Comparison of ENCODE assay signal across 1 cellular context in the genomic region with DNA sequence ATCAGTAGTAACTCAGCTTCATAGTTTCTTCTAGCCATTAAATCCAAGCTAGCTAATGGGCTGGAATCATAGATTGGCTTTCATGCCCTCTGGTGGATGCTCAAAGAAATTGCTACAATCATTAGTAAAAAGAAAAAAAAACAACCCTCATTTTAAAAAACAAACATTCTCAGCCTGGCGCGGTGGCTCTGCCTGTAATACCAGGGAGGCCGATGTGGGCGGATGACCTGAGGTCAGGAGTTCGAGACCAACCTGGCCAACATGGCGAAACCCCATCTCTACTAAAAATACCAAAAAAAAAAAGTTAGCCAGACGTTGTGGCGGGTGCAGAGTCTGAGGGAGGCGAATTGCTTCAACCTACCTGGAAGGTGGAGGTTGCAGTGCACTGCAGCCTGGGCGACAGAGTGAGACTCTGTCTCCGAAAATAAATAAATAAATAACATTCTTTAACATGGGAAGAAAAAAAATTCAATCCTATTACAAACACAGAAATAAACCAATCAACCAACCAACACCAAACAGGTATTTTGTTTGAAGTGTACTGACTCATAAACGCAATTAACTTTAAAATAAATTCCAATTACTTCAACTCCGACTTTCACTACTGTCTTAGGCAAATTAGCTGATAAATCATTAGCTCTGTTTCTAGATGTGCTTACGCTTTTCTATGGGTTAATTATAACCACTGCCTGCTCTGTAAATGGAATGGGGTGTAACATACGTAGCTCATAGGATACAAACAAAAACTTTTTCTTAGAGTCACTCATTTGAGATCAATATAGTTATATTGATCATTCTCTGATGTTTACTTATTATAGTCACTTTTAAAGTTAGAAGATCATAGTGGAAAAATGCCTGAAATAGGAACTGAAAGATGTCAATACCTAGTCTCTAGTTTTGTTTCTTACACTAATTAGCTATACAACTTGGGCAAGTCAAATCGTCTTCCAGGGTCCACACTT.
TF ChIP-seq lines count a peak whose summit lies in the region.

No MANE protein-coding gene starts in this region.

TF ChIP-seq in HepG2, 621 proteins besides CTCF, POLR2A, EP300 and RAD21 (continued from another document and continues in another):
- TF ChIP-seq HOMEZ (CRISPR knock-in tag; IDR thresholded peaks at IDR 0.05; ENCODE audit: low read depth) (peak; percentile 72; the same call in 1 of the 2 replicates), NONO (IDR thresholded peaks at IDR 0.05) (no peak), NONO (CRISPR knock-in tag; conservative IDR thresholded peaks at IDR 0.05) (0 out of 2 replicates have a peak, but pooled peaks have one; percentile 48), NR2F1 (CRISPR knock-in tag; IDR thresholded peaks at IDR 0.05) (peak in 1 of 2 experiments; percentile 71; a peak in 2 of 4 replicates), ZNF292 (CRISPR knock-in tag; IDR thresholded peaks at IDR 0.05; ENCODE audit: borderline replicate concordance, low read depth) (no peak), ZNF33B (CRISPR knock-in tag; IDR thresholded peaks at IDR 0.05) (no peak), BRCA1 (CRISPR knock-in tag; IDR thresholded peaks at IDR 0.05) (no peak), KDM6A (CRISPR knock-in tag; IDR thresholded peaks at IDR 0.05; ENCODE audit: low read depth) (no peak), ZSCAN9 (CRISPR knock-in tag; IDR thresholded peaks at IDR 0.05; ENCODE audit: borderline replicate concordance) (no peak), YY1 (IDR thresholded peaks at IDR 0.05; ENCODE audit: insufficient read depth, insufficient replicate concordance, low read depth, low read length) (peak; percentile 32), ZNF562 (CRISPR knock-in tag; IDR thresholded peaks at IDR 0.05; ENCODE audit: borderline replicate concordance) (no peak), NR2F6 (IDR thresholded peaks at IDR 0.05) (0 out of 2 replicates have a peak, but pooled peaks have one; percentile 31), NR2F6 (CRISPR knock-in tag; IDR thresholded peaks at IDR 0.05) (0 out of 2 replicates have a peak, but pooled peaks have one; percentile 26), SKIL (CRISPR knock-in tag; IDR thresholded peaks at IDR 0.05; ENCODE audit: borderline replicate concordance) (no peak), ZNF552 (CRISPR knock-in tag; IDR thresholded peaks at IDR 0.05; ENCODE audit: borderline replicate concordance) (no peak), ZNF432 (CRISPR knock-in tag; IDR thresholded peaks at IDR 0.05; ENCODE audit: borderline replicate concordance) (no peak), STAG1 (CRISPR knock-in tag; IDR thresholded peaks at IDR 0.05) (peak; percentile 66), NBN (conservative IDR thresholded peaks at IDR 0.05) (no peak), MEIS1 (CRISPR knock-in tag; IDR thresholded peaks at IDR 0.05; ENCODE audit: borderline replicate concordance) (no peak), ZNF740 (CRISPR knock-in tag; IDR thresholded peaks at IDR 0.05) (no peak), ZNF263 (CRISPR knock-in tag; IDR thresholded peaks at IDR 0.05) (no peak), ZNF879 (CRISPR knock-in tag; IDR thresholded peaks at IDR 0.05) (no peak), SNAPC2 (CRISPR knock-in tag; IDR thresholded peaks at IDR 0.05) (no peak), SCMH1 (CRISPR knock-in tag; IDR thresholded peaks at IDR 0.05; ENCODE audit: borderline replicate concordance) (no peak), MAFF (IDR thresholded peaks at IDR 0.05; ENCODE audit: low read depth, low read length) (no peak), ZFYVE20 (CRISPR knock-in tag; IDR thresholded peaks at IDR 0.05; ENCODE audit: borderline replicate concordance, low read depth) (no peak), SIN3B (IDR thresholded peaks at IDR 0.05; ENCODE audit: low read length) (no peak), HES4 (CRISPR knock-in tag; IDR thresholded peaks at IDR 0.05; ENCODE audit: borderline replicate concordance) (no peak), PAX8 (CRISPR knock-in tag; IDR thresholded peaks at IDR 0.05; ENCODE audit: borderline replicate concordance) (no peak), HOXA5 (CRISPR knock-in tag; IDR thresholded peaks at IDR 0.05) (no peak), HIVEP1 (CRISPR knock-in tag; IDR thresholded peaks at IDR 0.05) (no peak), MATR3 (CRISPR knock-in tag; IDR thresholded peaks at IDR 0.05) (no peak), ZNF207 (IDR thresholded peaks at IDR 0.05; ENCODE audit: borderline replicate concordance) (no peak), CSRNP2 (CRISPR knock-in tag; conservative IDR thresholded peaks at IDR 0.05; ENCODE audit: low read depth) (no peak), ZNF564 (CRISPR knock-in tag; IDR thresholded peaks at IDR 0.05) (no peak), TGIF2 (CRISPR knock-in tag; IDR thresholded peaks at IDR 0.05) (no peak), ZNF343 (CRISPR knock-in tag; IDR thresholded peaks at IDR 0.05) (0 out of 2 replicates have a peak, but pooled peaks have one; percentile 31), THYN1 (CRISPR knock-in tag; IDR thresholded peaks at IDR 0.05; ENCODE audit: borderline replicate concordance, low read depth) (no peak), PHF5A (CRISPR knock-in tag; IDR thresholded peaks at IDR 0.05; ENCODE audit: low read depth, unreplicated experiment) (no peak)
- TF ChIP-seq, protein P1, sequence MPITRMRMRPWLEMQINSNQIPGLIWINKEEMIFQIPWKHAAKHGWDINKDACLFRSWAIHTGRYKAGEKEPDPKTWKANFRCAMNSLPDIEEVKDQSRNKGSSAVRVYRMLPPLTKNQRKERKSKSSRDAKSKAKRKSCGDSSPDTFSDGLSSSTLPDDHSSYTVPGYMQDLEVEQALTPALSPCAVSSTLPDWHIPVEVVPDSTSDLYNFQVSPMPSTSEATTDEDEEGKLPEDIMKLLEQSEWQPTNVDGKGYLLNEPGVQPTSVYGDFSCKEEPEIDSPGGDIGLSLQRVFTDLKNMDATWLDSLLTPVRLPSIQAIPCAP (CRISPR knock-in tag; IDR thresholded peaks at IDR 0.05; ENCODE audit: low read depth): no peak
- TF ChIP-seq, protein P2, sequence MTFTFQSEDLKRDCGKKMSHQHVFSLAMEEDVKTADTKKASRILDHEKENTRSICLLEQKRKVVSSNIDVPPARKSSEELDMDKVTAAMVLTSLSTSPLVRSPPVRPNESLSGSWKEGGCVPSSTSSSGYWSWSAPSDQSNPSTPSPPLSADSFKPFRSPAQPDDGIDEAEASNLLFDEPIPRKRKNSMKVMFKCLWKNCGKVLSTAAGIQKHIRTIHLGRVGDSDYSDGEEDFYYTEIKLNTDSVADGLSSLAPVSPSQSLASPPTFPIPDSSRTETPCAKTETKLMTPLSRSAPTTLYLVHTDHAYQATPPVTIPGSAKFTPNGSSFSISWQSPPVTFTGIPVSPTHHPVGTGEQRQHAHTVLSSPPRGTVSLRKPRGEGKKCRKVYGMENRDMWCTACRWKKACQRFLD (CRISPR knock-in tag; IDR thresholded peaks at IDR 0.05; ENCODE audit: borderline replicate concordance): no peak
- TF ChIP-seq, protein P3, sequence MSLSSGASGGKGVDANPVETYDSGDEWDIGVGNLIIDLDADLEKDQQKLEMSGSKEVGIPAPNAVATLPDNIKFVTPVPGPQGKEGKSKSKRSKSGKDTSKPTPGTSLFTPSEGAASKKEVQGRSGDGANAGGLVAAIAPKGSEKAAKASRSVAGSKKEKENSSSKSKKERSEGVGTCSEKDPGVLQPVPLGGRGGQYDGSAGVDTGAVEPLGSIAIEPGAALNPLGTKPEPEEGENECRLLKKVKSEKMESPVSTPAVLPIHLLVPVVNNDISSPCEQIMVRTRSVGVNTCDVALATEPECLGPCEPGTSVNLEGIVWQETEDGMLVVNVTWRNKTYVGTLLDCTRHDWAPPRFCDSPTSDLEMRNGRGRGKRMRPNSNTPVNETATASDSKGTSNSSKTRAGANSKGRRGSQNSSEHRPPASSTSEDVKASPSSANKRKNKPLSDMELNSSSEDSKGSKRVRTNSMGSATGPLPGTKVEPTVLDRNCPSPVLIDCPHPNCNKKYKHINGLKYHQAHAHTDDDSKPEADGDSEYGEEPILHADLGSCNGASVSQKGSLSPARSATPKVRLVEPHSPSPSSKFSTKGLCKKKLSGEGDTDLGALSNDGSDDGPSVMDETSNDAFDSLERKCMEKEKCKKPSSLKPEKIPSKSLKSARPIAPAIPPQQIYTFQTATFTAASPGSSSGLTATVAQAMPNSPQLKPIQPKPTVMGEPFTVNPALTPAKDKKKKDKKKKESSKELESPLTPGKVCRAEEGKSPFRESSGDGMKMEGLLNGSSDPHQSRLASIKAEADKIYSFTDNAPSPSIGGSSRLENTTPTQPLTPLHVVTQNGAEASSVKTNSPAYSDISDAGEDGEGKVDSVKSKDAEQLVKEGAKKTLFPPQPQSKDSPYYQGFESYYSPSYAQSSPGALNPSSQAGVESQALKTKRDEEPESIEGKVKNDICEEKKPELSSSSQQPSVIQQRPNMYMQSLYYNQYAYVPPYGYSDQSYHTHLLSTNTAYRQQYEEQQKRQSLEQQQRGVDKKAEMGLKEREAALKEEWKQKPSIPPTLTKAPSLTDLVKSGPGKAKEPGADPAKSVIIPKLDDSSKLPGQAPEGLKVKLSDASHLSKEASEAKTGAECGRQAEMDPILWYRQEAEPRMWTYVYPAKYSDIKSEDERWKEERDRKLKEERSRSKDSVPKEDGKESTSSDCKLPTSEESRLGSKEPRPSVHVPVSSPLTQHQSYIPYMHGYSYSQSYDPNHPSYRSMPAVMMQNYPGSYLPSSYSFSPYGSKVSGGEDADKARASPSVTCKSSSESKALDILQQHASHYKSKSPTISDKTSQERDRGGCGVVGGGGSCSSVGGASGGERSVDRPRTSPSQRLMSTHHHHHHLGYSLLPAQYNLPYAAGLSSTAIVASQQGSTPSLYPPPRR (CRISPR knock-in tag; IDR thresholded peaks at IDR 0.05; ENCODE audit: borderline replicate concordance): no peak
- TF ChIP-seq, protein P4, sequence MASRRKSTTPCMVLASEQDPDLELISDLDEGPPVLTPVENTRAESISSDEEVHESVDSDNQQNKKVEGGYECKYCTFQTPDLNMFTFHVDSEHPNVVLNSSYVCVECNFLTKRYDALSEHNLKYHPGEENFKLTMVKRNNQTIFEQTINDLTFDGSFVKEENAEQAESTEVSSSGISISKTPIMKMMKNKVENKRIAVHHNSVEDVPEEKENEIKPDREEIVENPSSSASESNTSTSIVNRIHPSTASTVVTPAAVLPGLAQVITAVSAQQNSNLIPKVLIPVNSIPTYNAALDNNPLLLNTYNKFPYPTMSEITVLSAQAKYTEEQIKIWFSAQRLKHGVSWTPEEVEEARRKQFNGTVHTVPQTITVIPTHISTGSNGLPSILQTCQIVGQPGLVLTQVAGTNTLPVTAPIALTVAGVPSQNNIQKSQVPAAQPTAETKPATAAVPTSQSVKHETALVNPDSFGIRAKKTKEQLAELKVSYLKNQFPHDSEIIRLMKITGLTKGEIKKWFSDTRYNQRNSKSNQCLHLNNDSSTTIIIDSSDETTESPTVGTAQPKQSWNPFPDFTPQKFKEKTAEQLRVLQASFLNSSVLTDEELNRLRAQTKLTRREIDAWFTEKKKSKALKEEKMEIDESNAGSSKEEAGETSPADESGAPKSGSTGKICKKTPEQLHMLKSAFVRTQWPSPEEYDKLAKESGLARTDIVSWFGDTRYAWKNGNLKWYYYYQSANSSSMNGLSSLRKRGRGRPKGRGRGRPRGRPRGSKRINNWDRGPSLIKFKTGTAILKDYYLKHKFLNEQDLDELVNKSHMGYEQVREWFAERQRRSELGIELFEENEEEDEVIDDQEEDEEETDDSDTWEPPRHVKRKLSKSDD (CRISPR knock-in tag; IDR thresholded peaks at IDR 0.05; ENCODE audit: low read depth): no peak
- TF ChIP-seq, protein P5, sequence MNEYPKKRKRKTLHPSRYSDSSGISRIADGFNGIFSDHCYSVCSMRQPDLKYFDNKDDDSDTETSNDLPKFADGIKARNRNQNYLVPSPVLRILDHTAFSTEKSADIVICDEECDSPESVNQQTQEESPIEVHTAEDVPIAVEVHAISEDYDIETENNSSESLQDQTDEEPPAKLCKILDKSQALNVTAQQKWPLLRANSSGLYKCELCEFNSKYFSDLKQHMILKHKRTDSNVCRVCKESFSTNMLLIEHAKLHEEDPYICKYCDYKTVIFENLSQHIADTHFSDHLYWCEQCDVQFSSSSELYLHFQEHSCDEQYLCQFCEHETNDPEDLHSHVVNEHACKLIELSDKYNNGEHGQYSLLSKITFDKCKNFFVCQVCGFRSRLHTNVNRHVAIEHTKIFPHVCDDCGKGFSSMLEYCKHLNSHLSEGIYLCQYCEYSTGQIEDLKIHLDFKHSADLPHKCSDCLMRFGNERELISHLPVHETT (CRISPR knock-in tag; conservative IDR thresholded peaks at IDR 0.05): no peak
